ENCODE assay signal across 10 cellular contexts in the genomic region with DNA sequence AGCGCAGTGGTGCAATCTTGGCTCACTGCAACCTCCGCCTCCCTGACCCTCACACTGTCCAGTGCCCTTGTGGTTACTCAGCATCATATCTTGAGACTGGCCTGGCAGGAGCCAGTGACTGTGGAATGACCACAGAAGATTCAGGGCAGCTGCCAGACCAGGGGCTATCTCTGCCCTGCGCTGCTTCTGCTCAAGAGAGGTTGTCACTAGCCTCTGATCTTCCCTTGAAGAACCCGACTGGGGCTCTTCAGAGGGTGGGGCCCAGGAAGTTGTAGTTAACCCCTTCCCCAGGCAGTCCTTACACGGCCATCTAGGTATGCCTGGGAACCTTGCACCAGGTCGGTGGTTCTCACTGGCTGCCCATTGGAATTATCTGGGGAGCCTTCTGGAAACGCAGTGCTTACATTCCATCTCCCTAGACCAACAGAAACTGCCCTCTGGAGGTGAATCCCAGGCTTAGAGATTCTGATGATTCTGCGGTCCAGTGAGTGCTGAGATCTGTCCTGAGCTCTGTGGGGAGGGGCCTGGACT. TPM values are rescaled to one million over a fixed set of nuclear protein-coding genes. Genes with fewer than 3 reads are reported as not detected.
DNase-seq lines count a peak whose midpoint lies in the region; ATAC-seq and TF ChIP-seq lines count a peak whose summit lies in the region.
"Had no signal": no experiment of that assay in that cellular context is flagged by ENCODE, and none has a peak within 500 bp of the region (broad histone marks: within the 10 kb centered on the region; RNA-seq: fewer than 3 reads in every experiment).

No MANE protein-coding gene starts in this region.

- ATAC-seq in mucosa of descending colon, result peak; percentile 17
- ATAC-seq in GM18858 (IDR thresholded peaks at IDR 0.05; ENCODE audit: unreplicated experiment), result no peak

- H3K4me3 ChIP-seq in breast epithelium (no peak overlapping the region), fibroblast of villous mesenchyme (ENCODE audit: low read depth, low read length) (no peak overlapping the region), mucosa of descending colon (no peak overlapping the region), uterus (no peak overlapping the region)

- TF ChIP-seq POLR2A in breast epithelium (IDR thresholded peaks at IDR 0.05), result no peak
- no peak for TF ChIP-seq POLR2A in uterus (IDR thresholded peaks at IDR 0.05)

- no peak for TF ChIP-seq CTCF in MCF 10A (IDR thresholded peaks at IDR 0.05; ENCODE audit: unreplicated experiment)
- no peak for TF ChIP-seq CTCF in breast epithelium (IDR thresholded peaks at IDR 0.05)
- peak; percentile 45 for TF ChIP-seq CTCF in fibroblast of villous mesenchyme (IDR thresholded peaks at IDR 0.05; ENCODE audit: insufficient read depth, low read depth, low read length)
- no peak for TF ChIP-seq CTCF in mucosa of descending colon (IDR thresholded peaks at IDR 0.05)
- peak; percentile 9 to 25 (median 14) for TF ChIP-seq CTCF in uterus (IDR thresholded peaks at IDR 0.05)

- no TSS peak for BruUV-seq in MCF 10A (replicated peaks; lab: Mats Ljungman, UMichigan)

- H3K4me1 ChIP-seq in breast epithelium (no peaks in the 10 kb centered on the region), mucosa of descending colon (ENCODE audit: low read depth) (no peaks in the 10 kb centered on the region), uterus (peaks cover 0 to 8% of the 10 kb centered on the region in 2 donors)

- H3K27me3 Mint-ChIP-seq in MCF 10A (ENCODE audit: insufficient read depth, unreplicated experiment), result no peaks in the 10 kb centered on the region

- no peaks in the 10 kb centered on the region for H3K9me3 Mint-ChIP-seq in MCF 10A (ENCODE audit: unreplicated experiment)

- H3K4me1 Mint-ChIP-seq in MCF 10A (ENCODE audit: insufficient read depth, unreplicated experiment), result no peaks in the 10 kb centered on the region

- DNase-seq in MCF 10A (ENCODE audit: unreplicated experiment), result no peak
- no peak for DNase-seq in breast epithelium (ENCODE audit: low spot score in 2 of 2)
- peak; percentile 88 for DNase-seq in fibroblast of villous mesenchyme (ENCODE audit: low read depth)
- DNase-seq in mucosa of descending colon, result no peak
- no peak for DNase-seq in uterus
- no peak for DNase-seq in NCI-H345 (lab: John Stamatoyannopoulos, UW)
- no peak for DNase-seq in NK-92 treated with Interleukin-12 subunit alpha and Interleukin-12 subunit beta, amount 100 ng/mL, for 24 hours (lab: John Stamatoyannopoulos, UW)
- DNase-seq: stimulated activated CD4-positive, alpha-beta T cell treated with anti-CD3 and anti-CD28 coated beads, Interleukin-4, amount 100 ng/mL, for 1 hour had no signal

- H3K27ac Mint-ChIP-seq in MCF 10A (ENCODE audit: low read depth, unreplicated experiment), result peak overlapping the region; percentile 35

- peaks cover 5% of the 10 kb centered on the region for H3K36me3 ChIP-seq in breast epithelium
- H3K36me3 ChIP-seq in mucosa of descending colon (ENCODE audit: low read depth), result peaks cover 9% of the 10 kb centered on the region
- H3K36me3 ChIP-seq in uterus, result no peaks in the 10 kb centered on the region

- H3K36me3 Mint-ChIP-seq in MCF 10A (ENCODE audit: insufficient read depth, unreplicated experiment), result peaks cover 68% of the 10 kb centered on the region

- intact Hi-C loops in MCF 10A (cut with micrococcal nuclease), result no loop called here
- intact Hi-C loops in breast epithelium (cut with DNase I; ENCODE audit: low total_unique reads), result no loop called here
- intact Hi-C loops in mucosa of descending colon (cut with DNase I, micrococcal nuclease), result no loop called here
- intact Hi-C loops in uterus (cut with DNase I; ENCODE audit: low total_unique reads), result no loop called here

- POLR2A ChIA-PET in MCF 10A (lab: Yijun Ruan, JAX), result interaction anchor here (1.2 kb wide), 1 partner anchor 39 kb away, joined by 3 read pairs; no protein-coding TSS in a partner anchor

- peak overlapping the region in 1 of 2 donors; percentile 78 for H3K27ac ChIP-seq in breast epithelium
- peak overlapping the region; percentile 64 to 70 for H3K27ac ChIP-seq in uterus
- H3K27ac ChIP-seq: VCaP had no signal

- H3K27me3 ChIP-seq in breast epithelium (no peaks in the 10 kb centered on the region), uterus (no peaks in the 10 kb centered on the region)

- no peak overlapping the region for H3K4me3 Mint-ChIP-seq in MCF 10A (ENCODE audit: unreplicated experiment)

- H3K9me3 ChIP-seq in breast epithelium, result no peaks in the 10 kb centered on the region
- no peaks in the 10 kb centered on the region for H3K9me3 ChIP-seq in mucosa of descending colon
- H3K9me3 ChIP-seq in uterus, result no peaks in the 10 kb centered on the region

- CTCF ChIA-PET in MCF 10A (lab: Yijun Ruan, JAX), result interaction anchor here (0.8 to 1.4 kb wide), 4 partner anchors 28 to 205 kb away, joined by 3 to 6 read pairs (median 4); a partner anchor contains a TSS

RNA-seq across cellular contexts. Expression of a gene that starts 41.4 kb away (rescaled TPM):
- total RNA-seq in MCF 10A (2022) (52.9 and 72.8 TPM in 2 replicates), breast epithelium (10 to 100 TPM; 18.7 to 31.5 (median 30.3) TPM), fibroblast of villous mesenchyme (8.7 and 11.2 TPM in 2 replicates), mucosa of descending colon (10 to 100 TPM; 72.0 to 96.6 (median 91.4) TPM), uterus (100 to 1,000 TPM in 1 of 4 donors, 10 to 100 TPM in 3; 40.5 to 178 (median 59.7) TPM)

Comparison
In these comparisons a context has a peak if more than half of its experiments do, and no peak if none do; other contexts are left out.
1. CTCF ChIP-seq: peak in fibroblast of villous mesenchyme (single experiment) and uterus (4 of 4); none in MCF 10A (single experiment), breast epithelium (0 of 3) and mucosa of descending colon (single experiment).